In the genomic region with DNA sequence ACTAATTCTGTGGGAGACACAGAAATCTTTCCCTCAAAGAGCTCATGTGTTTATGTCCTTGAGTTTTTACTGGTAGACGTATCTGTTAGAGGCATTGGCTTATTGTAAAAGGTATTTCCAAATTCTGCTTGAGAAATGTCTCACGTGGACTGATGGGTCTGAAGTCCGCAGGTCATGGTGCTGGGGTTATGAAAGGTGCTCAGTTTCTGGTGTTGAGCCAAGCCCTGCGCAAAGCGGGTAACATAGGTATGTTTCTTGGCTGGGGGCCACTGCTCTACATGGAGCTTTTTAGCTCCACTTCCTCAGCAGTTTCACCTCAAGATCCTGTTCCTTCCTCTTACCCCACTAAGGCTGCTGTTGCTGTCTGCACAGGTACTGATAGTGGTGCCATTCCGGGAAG, we compare ENCODE assay signal across 1 cellular context.
TF ChIP-seq lines count a peak whose summit lies in the region.

No MANE protein-coding gene starts in this region.

TF ChIP-seq in IMR-90, 13 proteins besides CTCF, POLR2A, EP300 and RAD21:
- TF ChIP-seq RFX5 (IDR thresholded peaks at IDR 0.05; ENCODE audit: low read depth, low read length) (no peak), MAFK (IDR thresholded peaks at IDR 0.05; ENCODE audit: low read depth, low read length) (no peak), MAZ (IDR thresholded peaks at IDR 0.05; ENCODE audit: borderline replicate concordance, low read depth, low read length) (no peak), CHD1 (IDR thresholded peaks at IDR 0.05; ENCODE audit: low read depth, low read length) (no peak), NFE2L2 (IDR thresholded peaks at IDR 0.05; ENCODE audit: low read depth, low read length) (no peak), MXI1 (IDR thresholded peaks at IDR 0.05; ENCODE audit: borderline replicate concordance, low read depth, low read length) (no peak), SMC3 (IDR thresholded peaks at IDR 0.05; ENCODE audit: low read depth, low read length) (no peak), CEBPB (IDR thresholded peaks at IDR 0.05; ENCODE audit: low read depth, low read length) (no peak), BHLHE40 (IDR thresholded peaks at IDR 0.05; ENCODE audit: low read depth, low read length) (no peak), ELK1 (IDR thresholded peaks at IDR 0.05; ENCODE audit: borderline replicate concordance, low read depth, low read length) (no peak)
